Comparison of ENCODE assay signal across 13 cellular contexts in the genomic region with DNA sequence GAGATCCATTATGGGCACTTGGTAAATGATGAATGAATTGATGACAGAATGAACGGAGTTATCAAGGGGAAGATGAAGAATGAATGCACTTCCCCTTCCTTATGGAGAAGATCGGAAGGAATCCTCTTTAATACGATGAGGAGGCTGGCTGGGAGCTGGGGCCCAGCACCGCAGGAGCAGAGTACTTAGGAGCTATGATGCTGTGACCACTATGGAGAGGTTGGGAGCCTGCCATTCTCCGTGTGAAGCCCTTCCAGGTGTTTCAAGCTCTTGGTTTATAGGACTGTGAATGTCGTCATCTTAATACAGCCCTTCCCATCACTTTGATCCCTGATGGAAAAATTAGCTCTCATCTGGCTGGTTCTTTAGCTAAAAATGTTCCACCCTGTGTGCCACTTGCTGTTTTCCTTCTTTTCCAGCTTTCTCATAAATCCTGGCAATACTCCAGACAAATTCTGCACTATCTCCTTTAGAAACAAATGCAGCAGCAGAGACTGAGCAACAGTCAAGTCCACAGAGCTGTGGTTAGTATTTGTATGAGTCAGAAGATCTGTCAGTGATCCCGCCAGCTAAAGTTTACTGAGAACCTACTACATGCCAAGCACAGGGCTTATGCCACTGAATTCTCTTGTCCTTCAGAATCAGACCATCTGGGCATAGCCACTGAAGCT.
A peak's percentile ranks its signal among the peaks of the same experiment; 100 is the strongest.
DNase-seq lines count a peak whose midpoint lies in the region; ATAC-seq and TF ChIP-seq lines count a peak whose summit lies in the region.
"Had no signal": no experiment of that assay in that cellular context is flagged by ENCODE, and none has a peak within 500 bp of the region (broad histone marks: within the 10 kb centered on the region; RNA-seq: fewer than 3 reads in every experiment).

No MANE protein-coding gene starts in this region.

- peaks cover 7% of the 10 kb centered on the region for H3K4me1 ChIP-seq in foreskin keratinocyte
- H3K4me1 ChIP-seq: tibial artery had no signal

- H3K4me3 Mint-ChIP-seq in activated CD8-positive, alpha-beta T cell treated with anti-CD3 and anti-CD28 coated beads, Interleukin-2, amount 10 ng/mL, durations not matched to agents 7 days and 5 days = no peak overlapping the region
- no peak overlapping the region for H3K4me3 Mint-ChIP-seq in glutamatergic neuron (ENCODE audit: unreplicated experiment)
- H3K4me3 Mint-ChIP-seq: central memory CD8-positive, alpha-beta T cell had no signal

- DNase-seq in AG09309 (ENCODE audit: low read depth) (peak; percentile 47), H4 (ENCODE audit: low spot score) (peak; percentile 74), foreskin keratinocyte (peak; percentile 47 to 72), glutamatergic neuron (no peak), NCI-H2196 treated with DMSO at 0.1 percent for 48 hours (lab: John Stamatoyannopoulos, UW; ENCODE audit: unreplicated experiment) (no peak), pons (ENCODE audit: low spot score) (no peak)
- DNase-seq in activated CD8-positive, alpha-beta T cell treated with anti-CD3 and anti-CD28 coated beads, Interleukin-2, amount 10 ng/mL, durations not matched to agents 7 days and 5 days = peak; percentile 36
- DNase-seq: activated CD8-positive, alpha-beta memory T cell treated with anti-CD3 and anti-CD28 coated beads, Interleukin-2, amount 50 U/mL, for 48 hours; NCI-H1105 treated with DMSO at 0.1 percent for 48 hours; tibial artery had no signal

- POLR2A ChIA-PET in activated CD8-positive, alpha-beta T cell treated with anti-CD3 and anti-CD28 coated beads, Interleukin-2, amount 10 ng/mL, durations not matched to agents 7 days and 5 days (lab: Charles Lee) = interaction anchor here (0.9 to 2.0 kb wide), 5 partner anchors 13 to 38 kb away, joined by 3 to 10 read pairs (median 4); a partner anchor contains a TSS

- H3K27me3 Mint-ChIP-seq in activated CD8-positive, alpha-beta T cell treated with anti-CD3 and anti-CD28 coated beads, Interleukin-2, amount 10 ng/mL, durations not matched to agents 7 days and 5 days (ENCODE audit: low read depth) = no peaks in the 10 kb centered on the region
- peaks cover 2% of the 10 kb centered on the region for H3K27me3 Mint-ChIP-seq in glutamatergic neuron (ENCODE audit: unreplicated experiment)
- H3K27me3 Mint-ChIP-seq: central memory CD8-positive, alpha-beta T cell had no signal

- CTCF ChIA-PET in activated CD8-positive, alpha-beta T cell treated with anti-CD3 and anti-CD28 coated beads, Interleukin-2, amount 10 ng/mL, durations not matched to agents 7 days and 5 days (lab: Charles Lee) = interaction anchor here (0.8 to 4.2 kb wide), 12 partner anchors 12 to 271 kb away, joined by 3 to 42 read pairs (median 5); a partner anchor contains a TSS

- ATAC-seq in activated CD8-positive, alpha-beta T cell treated with anti-CD3 and anti-CD28 coated beads, Interleukin-2, amount 10 ng/mL, durations not matched to agents 7 days and 5 days = peak; percentile 71
- ATAC-seq in foreskin keratinocyte (peak; percentile 71), HG03095 (IDR thresholded peaks at IDR 0.05; ENCODE audit: unreplicated experiment) (no peak)

- H3K36me3 Mint-ChIP-seq in activated CD8-positive, alpha-beta T cell treated with anti-CD3 and anti-CD28 coated beads, Interleukin-2, amount 10 ng/mL, durations not matched to agents 7 days and 5 days (ENCODE audit: low read depth) = peaks cover 21% of the 10 kb centered on the region
- no peaks in the 10 kb centered on the region for H3K36me3 Mint-ChIP-seq in glutamatergic neuron (ENCODE audit: unreplicated experiment)

- H3K4me3 ChIP-seq in AG09309 (ENCODE audit: control insufficient read depth, low read depth, low read length) = no peak overlapping the region
- H3K4me3 ChIP-seq: tibial artery had no signal

- peaks cover 10% of the 10 kb centered on the region for H3K9me3 Mint-ChIP-seq in activated CD8-positive, alpha-beta T cell treated with anti-CD3 and anti-CD28 coated beads, Interleukin-2, amount 10 ng/mL, durations not matched to agents 7 days and 5 days (ENCODE audit: insufficient read depth)
- peaks cover 5% of the 10 kb centered on the region for H3K9me3 Mint-ChIP-seq in glutamatergic neuron (ENCODE audit: unreplicated experiment)
- H3K9me3 Mint-ChIP-seq: central memory CD8-positive, alpha-beta T cell had no signal

- no peaks in the 10 kb centered on the region for H3K27me3 ChIP-seq in foreskin keratinocyte

- TF ChIP-seq CTCF in AG09309 (IDR thresholded peaks at IDR 0.05; ENCODE audit: control insufficient read depth, insufficient read depth, low read depth, low read length, missing control alignments) (no peak), foreskin keratinocyte (conservative IDR thresholded peaks at IDR 0.05) (no peak), glutamatergic neuron (IDR thresholded peaks at IDR 0.05; ENCODE audit: partially characterized antibody, unreplicated experiment) (no peak)

- H3K27ac Mint-ChIP-seq in activated CD8-positive, alpha-beta T cell treated with anti-CD3 and anti-CD28 coated beads, Interleukin-2, amount 10 ng/mL, durations not matched to agents 7 days and 5 days = no peak overlapping the region
- no peak overlapping the region for H3K27ac Mint-ChIP-seq in glutamatergic neuron (ENCODE audit: unreplicated experiment)

- no peak overlapping the region for H3K27ac ChIP-seq in foreskin keratinocyte
- H3K27ac ChIP-seq: HL-60, tibial artery had no signal

- H3K4me1 Mint-ChIP-seq in activated CD8-positive, alpha-beta T cell treated with anti-CD3 and anti-CD28 coated beads, Interleukin-2, amount 10 ng/mL, durations not matched to agents 7 days and 5 days (ENCODE audit: low read depth) = peaks cover 84% of the 10 kb centered on the region
- peaks cover 4% of the 10 kb centered on the region for H3K4me1 Mint-ChIP-seq in glutamatergic neuron (ENCODE audit: low read depth, unreplicated experiment)

Comparison
In these comparisons a context has a peak if more than half of its experiments do, and no peak if none do; other contexts are left out.
1. DNase-seq: peak in AG09309 (single experiment), H4 (single experiment), activated CD8-positive, alpha-beta T cell treated with anti-CD3 and anti-CD28 coated beads, Interleukin-2, amount 10 ng/mL, durations not matched to agents 7 days and 5 days (single experiment) and foreskin keratinocyte (2 of 2); none in glutamatergic neuron (single experiment), NCI-H2196 treated with DMSO at 0.1 percent for 48 hours (single experiment) and pons (single experiment).